ENCODE assay signal across 8 cellular contexts in genomic region chr17:44533533-44534246, GRCh38. TPM values are rescaled to one million over a fixed set of nuclear protein-coding genes. Genes with fewer than 3 reads are reported as not detected.
A peak's percentile ranks its signal among the peaks of the same experiment; 100 is the strongest.
DNase-seq lines count a peak whose midpoint lies in the region; ATAC-seq and TF ChIP-seq lines count a peak whose summit lies in the region.

No MANE protein-coding gene starts in this region.

- peak overlapping the region; percentile 25 for H3K4me3 ChIP-seq in adipocyte (ENCODE audit: low read length)
- H3K4me3 ChIP-seq in psoas muscle, result peak overlapping the region; percentile 22
- H3K4me3 ChIP-seq in vagina, result peak overlapping the region; percentile 15 to 36

- WGBS in psoas muscle, 3 donors, result 27 to 32% (median 30%) methylated on average over 21 of the region's 21 CpGs

- TF ChIP-seq CTCF in GM13976 (IDR thresholded peaks at IDR 0.05; ENCODE audit: borderline replicate concordance, control extremely low read depth, extremely low read depth, insufficient read depth, missing control alignments) (peak; percentile 97), psoas muscle (IDR thresholded peaks at IDR 0.05) (peak; percentile 94), vagina (IDR thresholded peaks at IDR 0.05) (peak; percentile 91 to 99 (median 98))

- peak; percentile 92 to 93 for ATAC-seq in left cardiac atrium
- peak; percentile 81 to 95 (median 88) for ATAC-seq in psoas muscle
- no peak for ATAC-seq in GM21528 (IDR thresholded peaks at IDR 0.05; ENCODE audit: low FRiP score, unreplicated experiment)

- H3K27ac ChIP-seq in psoas muscle (no peak overlapping the region), vagina (peak overlapping the region; percentile 74)

- in situ Hi-C loops in GM13976 (cut with MboI; ENCODE audit: low sequenced_read_pairs, unreplicated experiment), result no loop called here

- H3K27me3 ChIP-seq in adipocyte (replicated peaks; ENCODE audit: control insufficient read depth, insufficient read depth, low read length) (no peaks in the 10 kb centered on the region), psoas muscle (ENCODE audit: insufficient read depth in 3 of 3, low read length in 2 of 3) (no peaks in the 10 kb centered on the region), vagina (no peaks in the 10 kb centered on the region)

- H3K4me1 ChIP-seq in adipocyte (ENCODE audit: control insufficient read depth, insufficient read depth, low read length), result peaks cover 25% of the 10 kb centered on the region
- H3K4me1 ChIP-seq in psoas muscle, result no peaks in the 10 kb centered on the region
- H3K4me1 ChIP-seq in vagina, result peaks cover 10% of the 10 kb centered on the region

- DNase-seq in GM13976 (ENCODE audit: low spot score) (peak; percentile 93), NCI-H146 treated with DMSO at 0.1 percent for 48 hours (lab: John Stamatoyannopoulos, UW; ENCODE audit: unreplicated experiment) (peak; percentile 49), T-helper 1 cell (peak; percentile 61 to 79 (median 74)), adipocyte (ENCODE audit: low read depth) (peak; percentile 98), left cardiac atrium (peak; percentile 90), psoas muscle (peak; percentile 86 to 92), vagina (ENCODE audit: extremely low spot score in 2 of 2) (no peak)

- H3K36me3 ChIP-seq in adipocyte (ENCODE audit: control insufficient read depth, insufficient read depth, low read length, severe bottlenecking) (no peaks in the 10 kb centered on the region), psoas muscle (ENCODE audit: insufficient read depth in 1 of 2, low read depth in 1 of 2) (no peaks in the 10 kb centered on the region), vagina (no peaks in the 10 kb centered on the region)

- H3K9ac ChIP-seq in adipocyte (ENCODE audit: low read length), result peak overlapping the region; percentile 84

- no peak for TF ChIP-seq POLR2A in vagina (IDR thresholded peaks at IDR 0.05)

- intact Hi-C loops in left cardiac atrium (cut with DNase I) (loop anchor here (1.0 to 5.0 kb wide), 2 partner anchors 103 to 104 kb away; no protein-coding TSS in a partner anchor), psoas muscle (cut with DNase I) (loop anchor here in 1 of 2 donors (2.0 kb wide), 1 partner anchor 103 kb away; no protein-coding TSS in a partner anchor), vagina (cut with DNase I) (loop anchor here (5.0 kb wide), 1 partner anchor 104 kb away; no protein-coding TSS in a partner anchor)

- H3K9me3 ChIP-seq in adipocyte (ENCODE audit: control insufficient read depth, low read length) (no peaks in the 10 kb centered on the region), psoas muscle (no peaks in the 10 kb centered on the region), vagina (no peaks in the 10 kb centered on the region)

RNA-seq across cellular contexts. Expression of gene FZD2, which starts 23.6 kb away (rescaled TPM):
- 1 to 10 TPM; 3.0 to 4.3 TPM for total RNA-seq in left cardiac atrium
- total RNA-seq in psoas muscle, result under 1 TPM; 0.28 to 0.44 (median 0.33) TPM
- polyA plus RNA-seq in psoas muscle, result under 1 TPM; 0.13 to 0.61 (median 0.30) TPM
- total RNA-seq in vagina, result 7.6 TPM

RNA-seq across cellular contexts. Expression of gene GPATCH8, which starts 30.5 kb away (rescaled TPM):
- total RNA-seq in left cardiac atrium, result 10 to 100 TPM; 20.8 to 28.9 TPM
- 10 to 100 TPM; 16.5 to 28.1 (median 21.7) TPM for total RNA-seq in psoas muscle
- 10 to 100 TPM in 2 of 3 donors, 1 to 10 TPM in 1; 5.7 to 23.5 (median 11.9) TPM for polyA plus RNA-seq in psoas muscle
- 39.0 TPM for total RNA-seq in vagina

Comparison
In these comparisons a context has a peak if more than half of its experiments do, and no peak if none do; other contexts are left out.
1. DNase-seq: peak in GM13976 (single experiment), NCI-H146 treated with DMSO at 0.1 percent for 48 hours (single experiment), T-helper 1 cell (5 of 5), adipocyte (single experiment), left cardiac atrium (single experiment) and psoas muscle (2 of 2); none in vagina (0 of 2).
2. Peak in every context shown above with its lines, with median percentiles within 50 percentile points of each other: CTCF ChIP-seq and H3K4me3 ChIP-seq.